In genomic region chr15:50798684-50799083, GRCh38 we compare ENCODE assay signal across 15 cellular contexts. TPM values are rescaled to one million over a fixed set of nuclear protein-coding genes. Genes with fewer than 3 reads are reported as not detected.
DNase-seq lines count a peak whose midpoint lies in the region; TF ChIP-seq lines count a peak whose summit lies in the region.
"Had no signal": no experiment of that assay in that cellular context is flagged by ENCODE, and none has a peak within 500 bp of the region (broad histone marks: within the 10 kb centered on the region; RNA-seq: fewer than 3 reads in every experiment).

No MANE protein-coding gene starts in this region.

- H3K36me3 ChIP-seq in breast epithelium (no peaks in the 10 kb centered on the region), parathyroid adenoma (ENCODE audit: control insufficient read depth, insufficient read depth, low read length) (no peaks in the 10 kb centered on the region)
- H3K36me3 ChIP-seq: lower lobe of right lung, stomach had no signal

- H3K27me3 ChIP-seq in breast epithelium (no peaks in the 10 kb centered on the region), parathyroid adenoma (ENCODE audit: control insufficient read depth, insufficient read depth, low read length) (no peaks in the 10 kb centered on the region)
- H3K27me3 ChIP-seq: stomach had no signal

- H3K4me1 Mint-ChIP-seq in osteocyte (ENCODE audit: unreplicated experiment): no peaks in the 10 kb centered on the region
- H3K4me1 Mint-ChIP-seq: activated CD8-positive, alpha-beta memory T cell treated with anti-CD3 and anti-CD28 coated beads, Interleukin-2, amount 10 ng/mL, durations not matched to agents 7 days and 5 days; CD4-positive, CD25-positive, alpha-beta regulatory T cell had no signal

- H3K27me3 Mint-ChIP-seq in osteocyte (ENCODE audit: unreplicated experiment): no peaks in the 10 kb centered on the region
- H3K27me3 Mint-ChIP-seq: activated CD8-positive, alpha-beta memory T cell treated with anti-CD3 and anti-CD28 coated beads, Interleukin-2, amount 10 ng/mL, durations not matched to agents 7 days and 5 days had no signal

- intact Hi-C loops in breast epithelium (cut with DNase I; ENCODE audit: low total_unique reads): no loop called here

- no peak overlapping the region for H3K9ac ChIP-seq in parathyroid adenoma

- no peaks in the 10 kb centered on the region for H3K4me1 ChIP-seq in breast epithelium
- H3K4me1 ChIP-seq in parathyroid adenoma: no peaks in the 10 kb centered on the region
- H3K4me1 ChIP-seq: lower lobe of right lung had no signal

- H2AFZ ChIP-seq in parathyroid adenoma: peak overlapping the region; percentile 57

- no peak overlapping the region for H3K4me3 ChIP-seq in GM12864 (ENCODE audit: low read depth, low read length)
- H3K4me3 ChIP-seq in NB4 (ENCODE audit: low read depth, low read length): no peak overlapping the region
- no peak overlapping the region for H3K4me3 ChIP-seq in breast epithelium
- no peak overlapping the region for H3K4me3 ChIP-seq in parathyroid adenoma (ENCODE audit: low read depth, low read length)
- H3K4me3 ChIP-seq: lower lobe of right lung, stomach had no signal

- no peaks in the 10 kb centered on the region for H3K36me3 Mint-ChIP-seq in osteocyte (ENCODE audit: unreplicated experiment)
- H3K36me3 Mint-ChIP-seq: activated CD8-positive, alpha-beta memory T cell treated with anti-CD3 and anti-CD28 coated beads, Interleukin-2, amount 10 ng/mL, durations not matched to agents 7 days and 5 days; CD4-positive, CD25-positive, alpha-beta regulatory T cell had no signal

- H3K4me2 ChIP-seq in parathyroid adenoma (ENCODE audit: low read length): peak overlapping the region; percentile 14

- TF ChIP-seq POLR2A in NB4 (IDR thresholded peaks at IDR 0.05; ENCODE audit: extremely low read depth, insufficient read length) (no peak), breast epithelium (IDR thresholded peaks at IDR 0.05) (no peak)

- H3K27ac ChIP-seq in breast epithelium (peak overlapping the region; percentile 27 to 31), parathyroid adenoma (peak overlapping the region; percentile 47)
- H3K27ac ChIP-seq: lower lobe of right lung, stomach had no signal

- H3K27ac Mint-ChIP-seq in osteocyte (ENCODE audit: unreplicated experiment): no peak overlapping the region
- H3K27ac Mint-ChIP-seq: activated CD8-positive, alpha-beta memory T cell treated with anti-CD3 and anti-CD28 coated beads, Interleukin-2, amount 10 ng/mL, durations not matched to agents 7 days and 5 days; CD4-positive, CD25-positive, alpha-beta regulatory T cell had no signal

- no peaks in the 10 kb centered on the region for H3K79me2 ChIP-seq in parathyroid adenoma

- DNase-seq in GM12864 (ENCODE audit: low read depth): peak; percentile 4
- DNase-seq in NB4 (ENCODE audit: low read depth): peak; percentile 18
- DNase-seq in breast epithelium (ENCODE audit: low spot score in 2 of 2): no peak
- no peak for DNase-seq in AG20443 (ENCODE audit: low spot score)
- no peak for DNase-seq in medulla oblongata (ENCODE audit: extremely low spot score)
- no peak for DNase-seq in NCI-H1092 treated with DMSO at 0.1 percent for 48 hours (lab: John Stamatoyannopoulos, UW)
- no peak for DNase-seq in osteocyte (ENCODE audit: extremely low spot score, unreplicated experiment)
- DNase-seq: activated CD8-positive, alpha-beta memory T cell treated with anti-CD3 and anti-CD28 coated beads, Interleukin-2, amount 10 ng/mL, durations not matched to agents 7 days and 5 days; CD4-positive, CD25-positive, alpha-beta regulatory T cell; lower lobe of right lung; NCI-H2107; stimulated activated CD4-positive, alpha-beta T cell treated with anti-CD3 and anti-CD28 coated beads, Interleukin-2, amount 100 ng/mL, for 48 hours; stomach; T-helper 9 cell had no signal

- no peaks in the 10 kb centered on the region for H3K9me3 Mint-ChIP-seq in osteocyte (ENCODE audit: unreplicated experiment)
- H3K9me3 Mint-ChIP-seq: CD4-positive, CD25-positive, alpha-beta regulatory T cell had no signal

- H3K4me3 Mint-ChIP-seq in osteocyte (ENCODE audit: unreplicated experiment): no peak overlapping the region
- H3K4me3 Mint-ChIP-seq: activated CD8-positive, alpha-beta memory T cell treated with anti-CD3 and anti-CD28 coated beads, Interleukin-2, amount 10 ng/mL, durations not matched to agents 7 days and 5 days; CD4-positive, CD25-positive, alpha-beta regulatory T cell had no signal

- H3K9me3 ChIP-seq in breast epithelium (no peaks in the 10 kb centered on the region), parathyroid adenoma (ENCODE audit: control insufficient read depth, low read length) (no peaks in the 10 kb centered on the region)
- H3K9me3 ChIP-seq: lower lobe of right lung, stomach had no signal

- no peak for TF ChIP-seq CTCF in GM12864 (IDR thresholded peaks at IDR 0.05; ENCODE audit: low read depth, low read length, missing control alignments)
- no peak for TF ChIP-seq CTCF in NB4 (IDR thresholded peaks at IDR 0.05; ENCODE audit: low read depth, low read length)
- no peak for TF ChIP-seq CTCF in breast epithelium (IDR thresholded peaks at IDR 0.05)
- no peak for TF ChIP-seq CTCF in parathyroid adenoma (IDR thresholded peaks at IDR 0.05)
- no peak for TF ChIP-seq CTCF in osteocyte (IDR thresholded peaks at IDR 0.05)

RNA-seq across cellular contexts. Expression of gene SPPL2A, which starts 33.2 kb away (rescaled TPM):
- total RNA-seq in breast epithelium: 100 to 1,000 TPM in 2 of 3 donors, 10 to 100 TPM in 1; 84.6 to 162 (median 135) TPM
- total RNA-seq in osteocyte: 111 and 118 TPM in 2 replicates

Comparison
In these comparisons a context has a peak if more than half of its experiments do, and no peak if none do; other contexts are left out.
1. DNase-seq: peak in GM12864 (single experiment) and NB4 (single experiment); none in breast epithelium (0 of 2), AG20443 (single experiment), medulla oblongata (single experiment), NCI-H1092 treated with DMSO at 0.1 percent for 48 hours (single experiment) and osteocyte (single experiment).